Comparison of ENCODE assay signal across 20 cellular contexts in genomic region chr1:25703041-25703440, GRCh38.
"Had no signal": no experiment of that assay in that cellular context is flagged by ENCODE, and none has a peak within 500 bp of the region (broad histone marks: within the 10 kb centered on the region; RNA-seq: fewer than 3 reads in every experiment).

No MANE protein-coding gene starts in this region.

- H3K4me1 Mint-ChIP-seq: memory B cell, naive B cell had no signal

- DNase-seq: activated CD4-positive, alpha-beta T cell treated with anti-CD3 and anti-CD28 coated beads for 1 hour; activated CD8-positive, alpha-beta memory T cell treated with anti-CD3 and anti-CD28 coated beads, Interleukin-2, amount 50 U/mL, for 4 hours; activated naive CD4-positive, alpha-beta T cell treated with anti-CD3 and anti-CD28 coated beads, Interleukin-2, amount 50 U/mL, for 16 hours; activated T-cell treated with anti-CD3 and anti-CD28 coated beads, Interleukin-2, amount 50 U/mL, for 48 hours; adrenal gland; central memory CD4-positive, alpha-beta T cell; dermis blood vessel endothelial cell; effector CD8-positive, alpha-beta T cell; naive B cell; stimulated activated CD4-positive, alpha-beta T cell treated with anti-CD3 and anti-CD28 coated beads, Interleukin-4, amount 100 ng/mL, for 24 hours; stimulated activated naive CD4-positive, alpha-beta T cell treated with Interleukin-2 at 50 U/mL for 16 hours; T-helper 9 cell; thyroid gland; upper lobe of right lung had no signal

- H3K4me3 ChIP-seq: adrenal gland, ascending aorta, thyroid gland, upper lobe of right lung had no signal

- H3K9me3 Mint-ChIP-seq: memory B cell, naive B cell, neural crest cell had no signal

- H3K36me3 ChIP-seq: adrenal gland, ascending aorta, brain microvascular endothelial cell, thyroid gland, upper lobe of right lung had no signal

- H3K36me3 Mint-ChIP-seq: memory B cell, naive B cell had no signal

- H3K9me3 ChIP-seq: adrenal gland, ascending aorta, thyroid gland, upper lobe of right lung had no signal

- ATAC-seq: esophagus mucosa, upper lobe of right lung had no signal

- H3K27ac Mint-ChIP-seq: memory B cell, naive B cell, progenitor cell of endocrine pancreas had no signal

- H3K4me3 Mint-ChIP-seq: memory B cell, naive B cell, neural crest cell had no signal

- H3K27me3 ChIP-seq: adrenal gland, ascending aorta, brain microvascular endothelial cell, thyroid gland, upper lobe of right lung had no signal

- H3K27ac ChIP-seq: ascending aorta, brain microvascular endothelial cell, upper lobe of right lung had no signal
